Comparison of ENCODE assay signal across 9 cellular contexts in genomic region chr1:36366091-36366661, GRCh38. TPM values are rescaled to one million over a fixed set of nuclear protein-coding genes. Genes with fewer than 3 reads are reported as not detected.
DNase-seq lines count a peak whose midpoint lies in the region; ATAC-seq and TF ChIP-seq lines count a peak whose summit lies in the region.
"Had no signal": no experiment of that assay in that cellular context is flagged by ENCODE, and none has a peak within 500 bp of the region (broad histone marks: within the 10 kb centered on the region; RNA-seq: fewer than 3 reads in every experiment).

No MANE protein-coding gene starts in this region.

- intact Hi-C loops in CD8-positive, alpha-beta T cell (cut with DNase I, micrococcal nuclease), result loop anchor here (1.0 to 5.0 kb wide), 2 partner anchors 20 to 219 kb away; partner anchors contain the start of gene TRAPPC3 (in 1 of the 2)

- H3K27me3 Mint-ChIP-seq in CD8-positive, alpha-beta T cell (ENCODE audit: low read depth), result no peaks in the 10 kb centered on the region

- H3K27ac ChIP-seq in CD8-positive, alpha-beta T cell (ENCODE audit: low read depth, low read length), result peak overlapping the region; percentile 53
- H3K27ac ChIP-seq in layer of hippocampus (ENCODE audit: low read depth, low read length), result peak overlapping the region; percentile 81

- peak overlapping the region; percentile 13 for H3K4me3 ChIP-seq in CD8-positive, alpha-beta T cell (ENCODE audit: low read depth, low read length)
- no peak overlapping the region for H3K4me3 ChIP-seq in astrocyte of the cerebellum (ENCODE audit: low read depth, low read length)
- H3K4me3 ChIP-seq: thoracic aorta had no signal

- peaks cover 42% of the 10 kb centered on the region for H3K4me1 ChIP-seq in CD8-positive, alpha-beta T cell (ENCODE audit: insufficient read depth, low read length)

- CTCF ChIA-PET in CD8-positive, alpha-beta T cell (lab: Charles Lee), result interaction anchor here (1.0 to 7.4 kb wide), 12 partner anchors 12 to 232 kb away, joined by 3 to 139 read pairs (median 12); partner anchors contain the start of genes EVA1B, SH3D21 and STK40

- H3K36me3 ChIP-seq in CD8-positive, alpha-beta T cell (ENCODE audit: insufficient read depth, low read length), result peaks cover 7% of the 10 kb centered on the region

- H3K27ac Mint-ChIP-seq in CD8-positive, alpha-beta T cell, result peak overlapping the region; percentile 96

- no peaks in the 10 kb centered on the region for H3K27me3 ChIP-seq in CD8-positive, alpha-beta T cell (ENCODE audit: insufficient read depth, low read length)
- H3K27me3 ChIP-seq in layer of hippocampus (ENCODE audit: control insufficient read depth, insufficient read depth, low read length), result no peaks in the 10 kb centered on the region

- H3K36me3 Mint-ChIP-seq in CD8-positive, alpha-beta T cell, result peaks cover 22% of the 10 kb centered on the region

- POLR2A ChIA-PET in CD8-positive, alpha-beta T cell (lab: Charles Lee), result interaction anchor here (1.6 to 7.2 kb wide), 6 partner anchors 9 to 60 kb away, joined by 7 to 45 read pairs (median 10); partner anchors contain the start of genes SH3D21 and STK40

- no peaks in the 10 kb centered on the region for H3K9me3 Mint-ChIP-seq in CD8-positive, alpha-beta T cell

- no peaks in the 10 kb centered on the region for H3K9me3 ChIP-seq in CD8-positive, alpha-beta T cell (ENCODE audit: low read length)
- H3K9me3 ChIP-seq: thoracic aorta had no signal

- peak overlapping the region; percentile 35 for H3K4me3 Mint-ChIP-seq in CD8-positive, alpha-beta T cell

- peak; percentile 28 to 93 (median 65) for DNase-seq in CD8-positive, alpha-beta T cell
- DNase-seq in SK-N-DZ (ENCODE audit: low spot score) (peak; percentile 96), astrocyte of the cerebellum (ENCODE audit: low read depth) (no peak), NCI-H2029 (lab: John Stamatoyannopoulos, UW) (no peak), 8988T (no peak)
- peak; percentile 31 to 34 for DNase-seq in stimulated activated CD8-positive, alpha-beta memory T cell treated with anti-CD3 and anti-CD28 coated beads, Interleukin-7, amount 100 ng/mL, for 4 hours (ENCODE audit: low read depth in 2 of 2)

- peaks cover 51% of the 10 kb centered on the region for H3K4me1 Mint-ChIP-seq in CD8-positive, alpha-beta T cell (ENCODE audit: low read depth)

- TF ChIP-seq CTCF in CD8-positive, alpha-beta T cell (IDR thresholded peaks at IDR 0.05), result peak; percentile 19
- TF ChIP-seq CTCF in astrocyte of the cerebellum (IDR thresholded peaks at IDR 0.05; ENCODE audit: low read depth, low read length, missing control alignments), result peak; percentile 21

- ATAC-seq in CD8-positive, alpha-beta T cell, result peak; percentile 92
- no peak for ATAC-seq in HG03280 (IDR thresholded peaks at IDR 0.05; ENCODE audit: unreplicated experiment)

- in situ Hi-C loops in astrocyte of the cerebellum (cut with HindIII; ENCODE audit: low sequenced_read_pairs), result no loop called here

RNA-seq across cellular contexts. Expression of gene STK40, which starts 19.5 kb away (rescaled TPM):
- 10 to 100 TPM; 13.4 to 16.9 TPM for total RNA-seq in CD8-positive, alpha-beta T cell
- 10.9 and 14.0 TPM in 2 replicates for polyA plus RNA-seq in SK-N-DZ (2014; cell fraction: cytosol; rRNA removed)
- 7.0 and 8.6 TPM in 2 replicates for polyA plus RNA-seq in SK-N-DZ (2014; cell fraction: nucleus; rRNA removed)

RNA-seq across cellular contexts. Expression of gene LSM10, which starts 31.5 kb away (rescaled TPM):
- 10 to 100 TPM; 20.9 to 21.4 TPM for total RNA-seq in CD8-positive, alpha-beta T cell
- polyA plus RNA-seq in SK-N-DZ (2014; cell fraction: cytosol; rRNA removed), result 3.0 and 7.0 TPM in 2 replicates
- polyA plus RNA-seq in SK-N-DZ (2014; cell fraction: nucleus; rRNA removed), result 0.71 and 7.9 TPM in 2 replicates

RNA-seq across cellular contexts. Expression of gene EVA1B, which starts 42.7 kb away (rescaled TPM):
- 1 to 10 TPM in 1 of 2 experiments, under 1 TPM in 1; 0.97 to 1.2 TPM for total RNA-seq in CD8-positive, alpha-beta T cell
- polyA plus RNA-seq in SK-N-DZ (2014; cell fraction: cytosol; rRNA removed), result 9.2 and 13.8 TPM in 2 replicates
- 8.5 and 10.5 TPM in 2 replicates for polyA plus RNA-seq in SK-N-DZ (2014; cell fraction: nucleus; rRNA removed)

Comparison
In these comparisons a context has a peak if more than half of its experiments do, and no peak if none do; other contexts are left out.
1. DNase-seq: peak in CD8-positive, alpha-beta T cell (7 of 7), SK-N-DZ (single experiment) and stimulated activated CD8-positive, alpha-beta memory T cell treated with anti-CD3 and anti-CD28 coated beads, Interleukin-7, amount 100 ng/mL, for 4 hours (2 of 2); none in astrocyte of the cerebellum (single experiment), NCI-H2029 (single experiment) and 8988T (single experiment).